1 cellular context compared by ENCODE assay signal in the genomic region with DNA sequence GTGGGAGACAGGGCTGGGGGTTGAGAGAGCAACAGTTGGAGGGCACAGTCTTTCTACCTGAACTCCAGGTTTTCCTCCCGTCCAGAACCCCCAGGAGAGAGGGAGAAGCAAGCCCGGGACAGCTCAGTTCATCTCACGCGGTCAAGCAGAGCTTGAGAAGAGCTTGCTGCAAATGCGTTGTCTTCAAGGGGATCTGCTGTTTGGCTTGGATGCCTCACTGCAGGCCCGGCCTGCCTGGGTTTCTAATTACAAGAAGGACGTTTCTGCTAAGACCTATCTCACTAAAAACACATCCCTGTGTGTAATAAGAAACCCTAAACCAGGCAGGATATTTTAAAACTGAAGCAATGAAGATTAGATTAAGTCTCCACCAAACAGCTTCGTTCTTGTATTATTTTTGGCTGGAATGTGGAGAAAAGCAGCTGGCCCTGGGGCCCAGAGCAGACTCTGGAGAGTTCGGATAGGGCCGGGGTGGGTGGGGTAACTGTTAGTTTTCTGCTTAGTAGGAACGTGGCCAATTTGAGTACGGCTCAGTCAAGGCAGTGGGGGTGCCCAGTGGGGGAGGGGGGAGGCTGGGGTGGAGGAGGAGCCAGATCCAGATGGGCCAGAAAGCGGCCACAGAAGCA.
TF ChIP-seq lines count a peak whose summit lies in the region.

No MANE protein-coding gene starts in this region.

TF ChIP-seq in HEK293, 187 proteins besides CTCF, POLR2A, EP300 and RAD21 (continued from another document and continues in another):
- TF ChIP-seq, protein P1, sequence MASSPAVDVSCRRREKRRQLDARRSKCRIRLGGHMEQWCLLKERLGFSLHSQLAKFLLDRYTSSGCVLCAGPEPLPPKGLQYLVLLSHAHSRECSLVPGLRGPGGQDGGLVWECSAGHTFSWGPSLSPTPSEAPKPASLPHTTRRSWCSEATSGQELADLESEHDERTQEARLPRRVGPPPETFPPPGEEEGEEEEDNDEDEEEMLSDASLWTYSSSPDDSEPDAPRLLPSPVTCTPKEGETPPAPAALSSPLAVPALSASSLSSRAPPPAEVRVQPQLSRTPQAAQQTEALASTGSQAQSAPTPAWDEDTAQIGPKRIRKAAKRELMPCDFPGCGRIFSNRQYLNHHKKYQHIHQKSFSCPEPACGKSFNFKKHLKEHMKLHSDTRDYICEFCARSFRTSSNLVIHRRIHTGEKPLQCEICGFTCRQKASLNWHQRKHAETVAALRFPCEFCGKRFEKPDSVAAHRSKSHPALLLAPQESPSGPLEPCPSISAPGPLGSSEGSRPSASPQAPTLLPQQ (tag by site-specific recombination; IDR thresholded peaks at IDR 0.05): peak; percentile 85
- TF ChIP-seq ZNF239 (tag by site-specific recombination; IDR thresholded peaks at IDR 0.05): no peak
- TF ChIP-seq ZNF571 (tag by site-specific recombination; IDR thresholded peaks at IDR 0.05): no peak
- TF ChIP-seq, protein P2, sequence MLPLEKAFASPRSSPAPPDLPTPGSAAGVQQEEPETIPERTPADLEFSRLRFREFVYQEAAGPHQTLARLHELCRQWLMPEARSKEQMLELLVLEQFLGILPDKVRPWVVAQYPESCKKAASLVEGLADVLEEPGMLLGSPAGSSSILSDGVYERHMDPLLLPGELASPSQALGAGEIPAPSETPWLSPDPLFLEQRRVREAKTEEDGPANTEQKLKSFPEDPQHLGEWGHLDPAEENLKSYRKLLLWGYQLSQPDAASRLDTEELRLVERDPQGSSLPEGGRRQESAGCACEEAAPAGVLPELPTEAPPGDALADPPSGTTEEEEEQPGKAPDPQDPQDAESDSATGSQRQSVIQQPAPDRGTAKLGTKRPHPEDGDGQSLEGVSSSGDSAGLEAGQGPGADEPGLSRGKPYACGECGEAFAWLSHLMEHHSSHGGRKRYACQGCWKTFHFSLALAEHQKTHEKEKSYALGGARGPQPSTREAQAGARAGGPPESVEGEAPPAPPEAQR (tag by site-specific recombination; IDR thresholded peaks at IDR 0.05): no peak
- TF ChIP-seq, protein P3, sequence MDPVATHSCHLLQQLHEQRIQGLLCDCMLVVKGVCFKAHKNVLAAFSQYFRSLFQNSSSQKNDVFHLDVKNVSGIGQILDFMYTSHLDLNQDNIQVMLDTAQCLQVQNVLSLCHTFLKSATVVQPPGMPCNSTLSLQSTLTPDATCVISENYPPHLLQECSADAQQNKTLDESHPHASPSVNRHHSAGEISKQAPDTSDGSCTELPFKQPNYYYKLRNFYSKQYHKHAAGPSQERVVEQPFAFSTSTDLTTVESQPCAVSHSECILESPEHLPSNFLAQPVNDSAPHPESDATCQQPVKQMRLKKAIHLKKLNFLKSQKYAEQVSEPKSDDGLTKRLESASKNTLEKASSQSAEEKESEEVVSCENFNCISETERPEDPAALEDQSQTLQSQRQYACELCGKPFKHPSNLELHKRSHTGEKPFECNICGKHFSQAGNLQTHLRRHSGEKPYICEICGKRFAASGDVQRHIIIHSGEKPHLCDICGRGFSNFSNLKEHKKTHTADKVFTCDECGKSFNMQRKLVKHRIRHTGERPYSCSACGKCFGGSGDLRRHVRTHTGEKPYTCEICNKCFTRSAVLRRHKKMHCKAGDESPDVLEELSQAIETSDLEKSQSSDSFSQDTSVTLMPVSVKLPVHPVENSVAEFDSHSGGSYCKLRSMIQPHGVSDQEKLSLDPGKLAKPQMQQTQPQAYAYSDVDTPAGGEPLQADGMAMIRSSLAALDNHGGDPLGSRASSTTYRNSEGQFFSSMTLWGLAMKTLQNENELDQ (tag by site-specific recombination; IDR thresholded peaks at IDR 0.05; ENCODE audit: low read depth): no peak
- TF ChIP-seq ZNF311 (tag by site-specific recombination; IDR thresholded peaks at IDR 0.05; ENCODE audit: borderline replicate concordance): no peak
- TF ChIP-seq YY2 (tag by site-specific recombination; IDR thresholded peaks at IDR 0.05): no peak
- no peak for TF ChIP-seq IKZF3 (tag by site-specific recombination; IDR thresholded peaks at IDR 0.05)
- TF ChIP-seq GLIS1 (tag by site-specific recombination; IDR thresholded peaks at IDR 0.05): peak; percentile 67
- TF ChIP-seq, protein P4, sequence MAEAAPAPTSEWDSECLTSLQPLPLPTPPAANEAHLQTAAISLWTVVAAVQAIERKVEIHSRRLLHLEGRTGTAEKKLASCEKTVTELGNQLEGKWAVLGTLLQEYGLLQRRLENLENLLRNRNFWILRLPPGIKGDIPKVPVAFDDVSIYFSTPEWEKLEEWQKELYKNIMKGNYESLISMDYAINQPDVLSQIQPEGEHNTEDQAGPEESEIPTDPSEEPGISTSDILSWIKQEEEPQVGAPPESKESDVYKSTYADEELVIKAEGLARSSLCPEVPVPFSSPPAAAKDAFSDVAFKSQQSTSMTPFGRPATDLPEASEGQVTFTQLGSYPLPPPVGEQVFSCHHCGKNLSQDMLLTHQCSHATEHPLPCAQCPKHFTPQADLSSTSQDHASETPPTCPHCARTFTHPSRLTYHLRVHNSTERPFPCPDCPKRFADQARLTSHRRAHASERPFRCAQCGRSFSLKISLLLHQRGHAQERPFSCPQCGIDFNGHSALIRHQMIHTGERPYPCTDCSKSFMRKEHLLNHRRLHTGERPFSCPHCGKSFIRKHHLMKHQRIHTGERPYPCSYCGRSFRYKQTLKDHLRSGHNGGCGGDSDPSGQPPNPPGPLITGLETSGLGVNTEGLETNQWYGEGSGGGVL (tag by site-specific recombination; IDR thresholded peaks at IDR 0.05): no peak
- TF ChIP-seq ZSCAN5A (tag by site-specific recombination; IDR thresholded peaks at IDR 0.05): no peak
- TF ChIP-seq ZNF530 (tag by site-specific recombination; IDR thresholded peaks at IDR 0.05; ENCODE audit: low read depth): no peak
- no peak for TF ChIP-seq ZNF777 (tag by site-specific recombination; IDR thresholded peaks at IDR 0.05; ENCODE audit: borderline replicate concordance)
- TF ChIP-seq ZNF248 (tag by site-specific recombination; IDR thresholded peaks at IDR 0.05): no peak
- no peak for TF ChIP-seq ZNF174 (tag by site-specific recombination; IDR thresholded peaks at IDR 0.05)
- TF ChIP-seq, protein P5, sequence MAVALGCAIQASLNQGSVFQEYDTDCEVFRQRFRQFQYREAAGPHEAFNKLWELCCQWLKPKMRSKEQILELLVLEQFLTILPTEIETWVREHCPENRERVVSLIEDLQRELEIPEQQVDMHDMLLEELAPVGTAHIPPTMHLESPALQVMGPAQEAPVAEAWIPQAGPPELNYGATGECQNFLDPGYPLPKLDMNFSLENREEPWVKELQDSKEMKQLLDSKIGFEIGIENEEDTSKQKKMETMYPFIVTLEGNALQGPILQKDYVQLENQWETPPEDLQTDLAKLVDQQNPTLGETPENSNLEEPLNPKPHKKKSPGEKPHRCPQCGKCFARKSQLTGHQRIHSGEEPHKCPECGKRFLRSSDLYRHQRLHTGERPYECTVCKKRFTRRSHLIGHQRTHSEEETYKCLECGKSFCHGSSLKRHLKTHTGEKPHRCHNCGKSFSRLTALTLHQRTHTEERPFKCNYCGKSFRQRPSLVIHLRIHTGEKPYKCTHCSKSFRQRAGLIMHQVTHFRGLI (tag by site-specific recombination; IDR thresholded peaks at IDR 0.05): no peak
- TF ChIP-seq ZNF24 (tag by site-specific recombination; IDR thresholded peaks at IDR 0.05): no peak
- peak; percentile 93 for TF ChIP-seq SCRT2 (tag by site-specific recombination; IDR thresholded peaks at IDR 0.05)
- no peak for TF ChIP-seq SP7 (tag by site-specific recombination; IDR thresholded peaks at IDR 0.05)
- no peak for TF ChIP-seq YY1 (tag by site-specific recombination; IDR thresholded peaks at IDR 0.05)
- no peak for TF ChIP-seq ZNF2 (tag by site-specific recombination; IDR thresholded peaks at IDR 0.05)
- TF ChIP-seq KLF17 (tag by site-specific recombination; IDR thresholded peaks at IDR 0.05): no peak
- TF ChIP-seq ZNF548 (tag by site-specific recombination; IDR thresholded peaks at IDR 0.05): no peak
- TF ChIP-seq ZNF48 (tag by site-specific recombination; IDR thresholded peaks at IDR 0.05): no peak
- no peak for TF ChIP-seq HOXD13 (CRISPR knock-in tag; IDR thresholded peaks at IDR 0.05; ENCODE audit: borderline replicate concordance)
- TF ChIP-seq ZNF112 (tag by site-specific recombination; IDR thresholded peaks at IDR 0.05): no peak
- peak; percentile 63 for TF ChIP-seq WT1 (tag by site-specific recombination; IDR thresholded peaks at IDR 0.05)
- no peak for TF ChIP-seq ZNF473 (tag by site-specific recombination; IDR thresholded peaks at IDR 0.05)
- TF ChIP-seq KLF1 (tag by site-specific recombination; IDR thresholded peaks at IDR 0.05): peak; percentile 52
- TF ChIP-seq ZNF501 (tag by site-specific recombination; IDR thresholded peaks at IDR 0.05): no peak; the same call in 1 of the 2 replicates
- no peak for TF ChIP-seq ZNF610 (tag by site-specific recombination; IDR thresholded peaks at IDR 0.05; ENCODE audit: borderline replicate concordance)
- peak; percentile 76 for TF ChIP-seq ZFP69B (tag by site-specific recombination; IDR thresholded peaks at IDR 0.05)
- no peak for TF ChIP-seq ZNF510 (tag by site-specific recombination; IDR thresholded peaks at IDR 0.05; ENCODE audit: insufficient replicate concordance)
- no peak for TF ChIP-seq ZNF768 (tag by site-specific recombination; IDR thresholded peaks at IDR 0.05)
- TF ChIP-seq PRDM10 (tag by site-specific recombination; IDR thresholded peaks at IDR 0.05): 0 out of 2 replicates have a peak, but pooled peaks have one; percentile 32
- TF ChIP-seq ZNF184 (tag by site-specific recombination; IDR thresholded peaks at IDR 0.05): no peak
- TF ChIP-seq, protein P6, sequence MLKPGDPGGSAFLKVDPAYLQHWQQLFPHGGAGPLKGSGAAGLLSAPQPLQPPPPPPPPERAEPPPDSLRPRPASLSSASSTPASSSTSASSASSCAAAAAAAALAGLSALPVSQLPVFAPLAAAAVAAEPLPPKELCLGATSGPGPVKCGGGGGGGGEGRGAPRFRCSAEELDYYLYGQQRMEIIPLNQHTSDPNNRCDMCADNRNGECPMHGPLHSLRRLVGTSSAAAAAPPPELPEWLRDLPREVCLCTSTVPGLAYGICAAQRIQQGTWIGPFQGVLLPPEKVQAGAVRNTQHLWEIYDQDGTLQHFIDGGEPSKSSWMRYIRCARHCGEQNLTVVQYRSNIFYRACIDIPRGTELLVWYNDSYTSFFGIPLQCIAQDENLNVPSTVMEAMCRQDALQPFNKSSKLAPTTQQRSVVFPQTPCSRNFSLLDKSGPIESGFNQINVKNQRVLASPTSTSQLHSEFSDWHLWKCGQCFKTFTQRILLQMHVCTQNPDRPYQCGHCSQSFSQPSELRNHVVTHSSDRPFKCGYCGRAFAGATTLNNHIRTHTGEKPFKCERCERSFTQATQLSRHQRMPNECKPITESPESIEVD (tag by site-specific recombination; IDR thresholded peaks at IDR 0.05): peak; percentile 97
- TF ChIP-seq, protein P7, sequence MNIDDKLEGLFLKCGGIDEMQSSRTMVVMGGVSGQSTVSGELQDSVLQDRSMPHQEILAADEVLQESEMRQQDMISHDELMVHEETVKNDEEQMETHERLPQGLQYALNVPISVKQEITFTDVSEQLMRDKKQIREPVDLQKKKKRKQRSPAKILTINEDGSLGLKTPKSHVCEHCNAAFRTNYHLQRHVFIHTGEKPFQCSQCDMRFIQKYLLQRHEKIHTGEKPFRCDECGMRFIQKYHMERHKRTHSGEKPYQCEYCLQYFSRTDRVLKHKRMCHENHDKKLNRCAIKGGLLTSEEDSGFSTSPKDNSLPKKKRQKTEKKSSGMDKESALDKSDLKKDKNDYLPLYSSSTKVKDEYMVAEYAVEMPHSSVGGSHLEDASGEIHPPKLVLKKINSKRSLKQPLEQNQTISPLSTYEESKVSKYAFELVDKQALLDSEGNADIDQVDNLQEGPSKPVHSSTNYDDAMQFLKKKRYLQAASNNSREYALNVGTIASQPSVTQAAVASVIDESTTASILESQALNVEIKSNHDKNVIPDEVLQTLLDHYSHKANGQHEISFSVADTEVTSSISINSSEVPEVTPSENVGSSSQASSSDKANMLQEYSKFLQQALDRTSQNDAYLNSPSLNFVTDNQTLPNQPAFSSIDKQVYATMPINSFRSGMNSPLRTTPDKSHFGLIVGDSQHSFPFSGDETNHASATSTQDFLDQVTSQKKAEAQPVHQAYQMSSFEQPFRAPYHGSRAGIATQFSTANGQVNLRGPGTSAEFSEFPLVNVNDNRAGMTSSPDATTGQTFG (tag by site-specific recombination; IDR thresholded peaks at IDR 0.05; ENCODE audit: borderline replicate concordance): no peak
- TF ChIP-seq ZNF626 (tag by site-specific recombination; IDR thresholded peaks at IDR 0.05): no peak
